Comparison of ENCODE assay signal across 18 cellular contexts in genomic region chr4:115678425-115678941, GRCh38.
"Had no signal": no experiment of that assay in that cellular context is flagged by ENCODE, and none has a peak within 500 bp of the region (broad histone marks: within the 10 kb centered on the region; RNA-seq: fewer than 3 reads in every experiment).

No MANE protein-coding gene starts in this region.

- DNase-seq: activated B cell treated with CpG ODN at 0.5 μM for 24 hours; activated CD4-positive, alpha-beta T cell treated with anti-CD3 and anti-CD28 coated beads for 48 hours; activated CD8-positive, alpha-beta memory T cell treated with anti-CD3 and anti-CD28 coated beads, Interleukin-2, amount 50 U/mL, for 4 hours; activated CD8-positive, alpha-beta T cell treated with anti-CD3 and anti-CD28 coated beads, Interleukin-2, amount 10 ng/mL, durations not matched to agents 7 days and 5 days; activated naive CD4-positive, alpha-beta T cell; activated naive CD8-positive, alpha-beta T cell treated with anti-CD3 and anti-CD28 coated beads, Interleukin-2, amount 10 ng/mL, durations not matched to agents 7 days and 5 days; activated T-cell treated with anti-CD3 and anti-CD28 coated beads, Interleukin-2, amount 50 U/mL, for 48 hours; effector memory CD8-positive, alpha-beta T cell; foreskin melanocyte; naive thymus-derived CD8-positive, alpha-beta T cell; stimulated activated CD4-positive, alpha-beta T cell treated with anti-CD3 and anti-CD28 coated beads, Interleukin-15, amount 100 ng/mL, for 24 hours; stimulated activated CD4-positive, alpha-beta T cell treated with anti-CD3 and anti-CD28 coated beads, Interleukin-4, amount 100 ng/mL, for 1 hour; stimulated activated naive CD4-positive, alpha-beta T cell; T-helper 2 cell; trophoblast cell had no signal

- ATAC-seq: activated CD8-positive, alpha-beta T cell treated with anti-CD3 and anti-CD28 coated beads, Interleukin-2, amount 10 ng/mL, durations not matched to agents 7 days and 5 days; effector memory CD8-positive, alpha-beta T cell; naive thymus-derived CD8-positive, alpha-beta T cell had no signal

- H3K27me3 ChIP-seq: neutrophil had no signal

- H3K79me2 ChIP-seq: parathyroid adenoma had no signal

- H3K27ac ChIP-seq: epithelial cell of prostate, neutrophil, parathyroid adenoma had no signal

- H3K4me1 ChIP-seq: parathyroid adenoma had no signal

- H2AFZ ChIP-seq: parathyroid adenoma had no signal

- H3K9me3 ChIP-seq: neutrophil had no signal

- H3K36me3 ChIP-seq: neutrophil had no signal

- H3K9ac ChIP-seq: parathyroid adenoma had no signal
